18 cellular contexts compared by ENCODE assay signal in genomic region chr11:70194792-70195791, GRCh38.
"Had no signal": no experiment of that assay in that cellular context is flagged by ENCODE, and none has a peak within 500 bp of the region (broad histone marks: within the 10 kb centered on the region; RNA-seq: fewer than 3 reads in every experiment).

No MANE protein-coding gene starts in this region.

- H3K4me1 ChIP-seq: gastrocnemius medialis, pancreas, prostate gland, thyroid gland had no signal

- H3K9me3 ChIP-seq: gastrocnemius medialis, pancreas, prostate gland, stomach, thyroid gland, upper lobe of left lung had no signal

- H3K4me3 Mint-ChIP-seq: activated CD4-positive, alpha-beta T cell treated with anti-CD3 and anti-CD28 coated beads for 36 hours; activated CD8-positive, alpha-beta memory T cell treated with anti-CD3 and anti-CD28 coated beads, Interleukin-2, amount 10 ng/mL, durations not matched to agents 7 days and 5 days; activated CD8-positive, alpha-beta T cell treated with anti-CD3 and anti-CD28 coated beads, Interleukin-2, amount 10 ng/mL, durations not matched to agents 7 days and 5 days; mesothelial cell of epicardium; nephron progenitor cell; stimulated activated naive B cell treated with anti-CD40 and anti-IgM and Interleukin-4, amounts not matched to agents 10 μg/mL and 1 μg/mL and 100 μg/mL, for 72 hours had no signal

- FAIRE-seq: colon, endometrium, islet of Langerhans, pancreas had no signal

- H3K4me3 ChIP-seq: gastrocnemius medialis, pancreas, prostate gland, smooth muscle cell, stomach, thyroid gland, upper lobe of left lung had no signal

- H3K27ac Mint-ChIP-seq: activated CD4-positive, alpha-beta T cell treated with anti-CD3 and anti-CD28 coated beads for 36 hours; activated CD8-positive, alpha-beta memory T cell treated with anti-CD3 and anti-CD28 coated beads, Interleukin-2, amount 10 ng/mL, durations not matched to agents 7 days and 5 days; activated CD8-positive, alpha-beta T cell treated with anti-CD3 and anti-CD28 coated beads, Interleukin-2, amount 10 ng/mL, durations not matched to agents 7 days and 5 days; activated naive CD4-positive, alpha-beta T cell treated with anti-CD3 and anti-CD28 coated beads, Interleukin-2, amount 50 U/mL, for 72 hours; mesothelial cell of epicardium; nephron progenitor cell; stimulated activated naive B cell treated with anti-CD40 and anti-IgM and Interleukin-4, amounts not matched to agents 10 μg/mL and 1 μg/mL and 100 μg/mL, for 72 hours had no signal

- H3K36me3 Mint-ChIP-seq: activated CD8-positive, alpha-beta memory T cell treated with anti-CD3 and anti-CD28 coated beads, Interleukin-2, amount 10 ng/mL, durations not matched to agents 7 days and 5 days; activated naive CD4-positive, alpha-beta T cell treated with anti-CD3 and anti-CD28 coated beads, Interleukin-2, amount 50 U/mL, for 72 hours; mesothelial cell of epicardium; naive B cell; stimulated activated naive B cell treated with anti-CD40 and anti-IgM and Interleukin-4, amounts not matched to agents 10 μg/mL and 1 μg/mL and 100 μg/mL, for 72 hours had no signal

- H3K36me3 ChIP-seq: gastrocnemius medialis, pancreas, prostate gland, stomach, thyroid gland, upper lobe of left lung had no signal

- H3K9me3 Mint-ChIP-seq: activated naive CD4-positive, alpha-beta T cell treated with anti-CD3 and anti-CD28 coated beads, Interleukin-2, amount 50 U/mL, for 72 hours; mesothelial cell of epicardium; stimulated activated naive B cell treated with anti-CD40 and anti-IgM and Interleukin-4, amounts not matched to agents 10 μg/mL and 1 μg/mL and 100 μg/mL, for 72 hours had no signal

- H3K4me1 Mint-ChIP-seq: activated CD4-positive, alpha-beta T cell treated with anti-CD3 and anti-CD28 coated beads for 36 hours had no signal

- H3K27me3 ChIP-seq: gastrocnemius medialis, pancreas, thyroid gland, upper lobe of left lung had no signal

- H3K27ac ChIP-seq: gastrocnemius medialis, pancreas, prostate gland, stomach, thyroid gland, upper lobe of left lung had no signal

- H3K4me2 ChIP-seq: smooth muscle cell had no signal
